Comparison of ENCODE assay signal across 8 cellular contexts in the genomic region with DNA sequence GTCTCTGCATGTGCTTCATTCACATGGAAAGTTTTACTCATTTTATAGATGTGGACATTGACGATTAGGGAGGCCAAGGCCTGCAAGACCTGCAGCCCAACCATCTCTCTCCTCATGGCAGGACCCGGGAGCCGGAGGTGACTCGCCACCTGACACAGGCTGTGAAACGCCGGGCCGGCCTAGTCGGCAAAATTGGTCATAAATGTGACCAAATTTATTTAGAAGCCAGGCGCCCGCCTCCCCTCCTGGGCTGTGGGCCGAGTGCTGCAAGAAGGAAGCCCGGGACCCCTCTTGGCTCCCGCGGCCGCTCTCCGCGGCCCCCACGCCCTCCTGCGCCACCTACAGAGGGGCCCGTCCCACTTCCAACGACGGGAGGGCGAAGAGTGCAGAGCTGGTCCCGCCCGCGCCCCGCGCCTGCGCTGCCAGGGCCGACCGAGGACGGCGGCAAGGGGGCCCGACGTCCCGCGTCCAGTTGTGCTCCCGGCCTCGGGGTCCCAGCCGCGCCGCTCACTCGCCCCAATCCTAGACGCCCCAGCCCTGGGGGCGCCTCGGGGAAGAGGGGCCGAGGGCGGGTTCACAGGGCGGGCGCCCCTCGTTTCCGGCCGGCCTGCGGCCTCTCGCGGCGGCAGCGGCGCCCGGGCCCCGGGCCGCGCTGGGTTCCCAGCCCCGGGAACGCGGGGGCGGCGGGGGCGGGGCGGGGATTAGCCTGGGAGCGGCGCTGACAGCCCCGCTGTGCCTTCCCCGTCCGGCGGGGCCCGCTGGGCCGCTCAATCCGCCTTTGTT. TPM values are rescaled to one million over a fixed set of nuclear protein-coding genes. Genes with fewer than 3 reads are reported as not detected.
DNase-seq lines count a peak whose midpoint lies in the region; ATAC-seq and TF ChIP-seq lines count a peak whose summit lies in the region.

No MANE protein-coding gene starts in this region.

- peak overlapping the region; percentile 60 for H3K27ac ChIP-seq in cardiac muscle cell

- TF ChIP-seq CTCF in cardiac muscle cell (IDR thresholded peaks at IDR 0.05; ENCODE audit: low read depth, low read length) = no peak

- H3K27me3 Mint-ChIP-seq in activated CD4-positive, alpha-beta T cell treated with anti-CD3 and anti-CD28 coated beads for 36 hours = peaks cover 20% of the 10 kb centered on the region
- peaks cover 39% of the 10 kb centered on the region for H3K27me3 Mint-ChIP-seq in activated T-cell treated with anti-CD3 and anti-CD28 coated beads, Interleukin-2, amount 50 U/mL, for 4 hours (ENCODE audit: low read depth)

- no peaks in the 10 kb centered on the region for H3K36me3 ChIP-seq in cardiac muscle cell

- peak overlapping the region; percentile 47 for H3K4me3 ChIP-seq in cardiac muscle cell

- H3K4me3 Mint-ChIP-seq in activated CD4-positive, alpha-beta T cell treated with anti-CD3 and anti-CD28 coated beads for 36 hours = peak overlapping the region; percentile 38
- H3K4me3 Mint-ChIP-seq in activated T-cell treated with anti-CD3 and anti-CD28 coated beads, Interleukin-2, amount 50 U/mL, for 4 hours = peak overlapping the region; percentile 60

- peaks cover 5% of the 10 kb centered on the region for H3K4me1 Mint-ChIP-seq in activated CD4-positive, alpha-beta T cell treated with anti-CD3 and anti-CD28 coated beads for 36 hours
- H3K4me1 Mint-ChIP-seq in activated T-cell treated with anti-CD3 and anti-CD28 coated beads, Interleukin-2, amount 50 U/mL, for 4 hours (ENCODE audit: low read depth) = peaks cover 16% of the 10 kb centered on the region

- peak; percentile 59 for DNase-seq in activated CD4-positive, alpha-beta T cell treated with anti-CD3 and anti-CD28 coated beads for 36 hours
- DNase-seq in activated CD4-positive, alpha-beta T cell treated with anti-CD3 and anti-CD28 coated beads, Interleukin-2, amount 50 U/mL, for 4 hours = no peak
- DNase-seq in M059J (ENCODE audit: low read depth) = peak; percentile 69
- no peak for DNase-seq in activated T-cell treated with anti-CD3 and anti-CD28 coated beads, Interleukin-2, amount 50 U/mL, for 4 hours
- peak; percentile 52 to 72 for DNase-seq in cardiac muscle cell (ENCODE audit: low read depth in 1 of 2, low spot score in 1 of 2)
- peak; percentile 18 for DNase-seq in putamen (ENCODE audit: low spot score)

- no peaks in the 10 kb centered on the region for H3K36me3 Mint-ChIP-seq in activated CD4-positive, alpha-beta T cell treated with anti-CD3 and anti-CD28 coated beads for 36 hours (ENCODE audit: low read depth)
- H3K36me3 Mint-ChIP-seq in activated T-cell treated with anti-CD3 and anti-CD28 coated beads, Interleukin-2, amount 50 U/mL, for 4 hours (ENCODE audit: insufficient read depth) = no peaks in the 10 kb centered on the region

- H3K27me3 ChIP-seq in cardiac muscle cell = no peaks in the 10 kb centered on the region

- intact Hi-C loops in activated CD4-positive, alpha-beta T cell treated with anti-CD3 and anti-CD28 coated beads for 36 hours (cut with DNase I, micrococcal nuclease) = loop anchor here in 1 of 2 experiments (5.0 kb wide), 1 partner anchor 51 kb away; no protein-coding TSS in a partner anchor

- H3K9me3 ChIP-seq in cardiac muscle cell (ENCODE audit: low read depth) = no peaks in the 10 kb centered on the region

- peak; percentile 62 for ATAC-seq in activated CD4-positive, alpha-beta T cell treated with anti-CD3 and anti-CD28 coated beads for 36 hours
- peak; percentile 64 to 69 for ATAC-seq in activated T-cell treated with anti-CD3 and anti-CD28 coated beads, Interleukin-2, amount 50 U/mL, for 4 hours
- no peak for ATAC-seq in GM18867 (IDR thresholded peaks at IDR 0.05; ENCODE audit: unreplicated experiment)
- no peak for ATAC-seq in HG03108 (IDR thresholded peaks at IDR 0.05; ENCODE audit: unreplicated experiment)

- no peaks in the 10 kb centered on the region for H3K4me1 ChIP-seq in cardiac muscle cell (ENCODE audit: low read depth)

- POLR2A ChIA-PET in activated CD4-positive, alpha-beta T cell treated with anti-CD3 and anti-CD28 coated beads for 36 hours (lab: Charles Lee) = no interaction called here

- no peak overlapping the region for H3K27ac Mint-ChIP-seq in activated CD4-positive, alpha-beta T cell treated with anti-CD3 and anti-CD28 coated beads for 36 hours

- CTCF ChIA-PET in activated CD4-positive, alpha-beta T cell treated with anti-CD3 and anti-CD28 coated beads for 36 hours (lab: Charles Lee) = interaction anchor here (1.0 kb wide), 1 partner anchor 30 kb away, joined by 3 read pairs; no protein-coding TSS in a partner anchor

- no peaks in the 10 kb centered on the region for H3K9me3 Mint-ChIP-seq in activated CD4-positive, alpha-beta T cell treated with anti-CD3 and anti-CD28 coated beads for 36 hours (ENCODE audit: low read depth)
- H3K9me3 Mint-ChIP-seq in activated T-cell treated with anti-CD3 and anti-CD28 coated beads, Interleukin-2, amount 50 U/mL, for 4 hours = no peaks in the 10 kb centered on the region

RNA-seq across cellular contexts. Expression of a gene that starts 47.5 kb away (rescaled TPM):
- total RNA-seq in activated CD4-positive, alpha-beta T cell treated with anti-CD3 and anti-CD28 coated beads for 36 hours = under 1 TPM; 0.09 to 0.12 TPM
- 5.0 and 5.3 TPM in 2 replicates for total RNA-seq in M059J (2014; rRNA removed; shearing (Covaris generic))
- total RNA-seq in activated T-cell treated with anti-CD3 and anti-CD28 coated beads, Interleukin-2, amount 50 U/mL, for 4 hours = under 1 TPM in 1 of 3 donors, not detected in 2; 0.08 TPM
- total RNA-seq in cardiac muscle cell = 5.1 and 7.3 TPM in 2 replicates
- polyA plus RNA-seq in cardiac muscle cell = 5.8 and 7.3 TPM in 2 replicates

Comparison
In these comparisons a context has a peak if more than half of its experiments do, and no peak if none do; other contexts are left out.
1. DNase-seq: peak in activated CD4-positive, alpha-beta T cell treated with anti-CD3 and anti-CD28 coated beads for 36 hours (single experiment), M059J (single experiment), cardiac muscle cell (2 of 2) and putamen (single experiment); none in activated CD4-positive, alpha-beta T cell treated with anti-CD3 and anti-CD28 coated beads, Interleukin-2, amount 50 U/mL, for 4 hours (0 of 2) and activated T-cell treated with anti-CD3 and anti-CD28 coated beads, Interleukin-2, amount 50 U/mL, for 4 hours (single experiment).
2. ATAC-seq: peak in activated CD4-positive, alpha-beta T cell treated with anti-CD3 and anti-CD28 coated beads for 36 hours (single experiment) and activated T-cell treated with anti-CD3 and anti-CD28 coated beads, Interleukin-2, amount 50 U/mL, for 4 hours (2 of 2); none in GM18867 (single experiment) and HG03108 (single experiment).